Comparison of ENCODE assay signal across 8 cellular contexts in the genomic region with DNA sequence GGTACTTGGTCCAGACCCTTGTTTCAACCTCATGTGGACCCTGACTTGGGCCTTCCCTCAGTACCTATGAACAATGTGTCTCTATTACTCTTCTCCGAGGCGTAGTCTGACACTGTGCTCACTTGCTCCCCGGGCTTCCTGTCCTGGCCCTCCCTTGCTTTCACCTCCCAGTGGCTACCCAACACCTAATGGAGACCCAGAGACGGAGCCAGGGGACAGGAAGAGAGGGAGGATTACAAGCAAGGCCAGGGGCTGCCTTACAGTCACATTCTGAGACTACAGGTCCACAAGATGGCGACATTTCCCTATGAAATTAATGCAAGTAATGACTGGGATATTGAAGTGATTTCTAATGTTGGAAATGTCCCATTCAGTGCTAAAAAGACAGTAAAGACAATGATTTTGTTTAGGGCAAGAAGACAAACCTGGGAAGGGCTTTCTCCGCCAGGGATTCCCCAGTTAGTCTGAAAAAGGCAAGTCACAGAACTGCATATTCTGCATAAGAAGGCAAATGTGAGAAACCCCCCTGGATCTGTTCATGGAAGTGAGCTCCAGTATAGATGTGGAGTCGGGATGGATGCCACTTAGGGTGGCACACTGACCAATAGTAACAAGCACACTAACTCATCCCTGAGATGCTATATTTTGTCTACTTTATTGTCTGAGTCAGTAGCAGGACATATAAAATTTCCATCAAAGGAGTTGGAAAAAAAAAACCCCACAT. TPM values are rescaled to one million over a fixed set of nuclear protein-coding genes. Genes with fewer than 3 reads are reported as not detected.
DNase-seq lines count a peak whose midpoint lies in the region; ATAC-seq and TF ChIP-seq lines count a peak whose summit lies in the region.

No MANE protein-coding gene starts in this region.

- H3K27ac ChIP-seq in 22Rv1, result no peak overlapping the region
- no peak overlapping the region for H3K27ac ChIP-seq in RWPE1

- no peak overlapping the region for H3K4me3 Mint-ChIP-seq in glutamatergic neuron (ENCODE audit: unreplicated experiment)
- H3K4me3 Mint-ChIP-seq in progenitor cell of endocrine pancreas (ENCODE audit: low read depth), result no peak overlapping the region

- no peak overlapping the region for H3K4me3 ChIP-seq in GM12875 (ENCODE audit: low read depth, low read length)

- no peak overlapping the region for H3K27ac Mint-ChIP-seq in glutamatergic neuron (ENCODE audit: unreplicated experiment)
- H3K27ac Mint-ChIP-seq in progenitor cell of endocrine pancreas, result no peak overlapping the region

- CTCF ChIA-PET in RWPE1 (lab: Yijun Ruan, JAX), result interaction anchor here (0.6 to 1.0 kb wide), 5 partner anchors 43 to 514 kb away, joined by 3 to 7 read pairs (median 4); no protein-coding TSS in a partner anchor

- POLR2A ChIA-PET in RWPE1 (lab: Yijun Ruan, JAX; ENCODE audit: low non-redundant PET), result no interaction called here

- H3K36me3 Mint-ChIP-seq in glutamatergic neuron (ENCODE audit: unreplicated experiment), result peaks cover 5% of the 10 kb centered on the region
- peaks cover 4% of the 10 kb centered on the region for H3K36me3 Mint-ChIP-seq in progenitor cell of endocrine pancreas (ENCODE audit: insufficient read depth)

- H3K9me3 Mint-ChIP-seq in glutamatergic neuron (ENCODE audit: unreplicated experiment) (no peaks in the 10 kb centered on the region), progenitor cell of endocrine pancreas (ENCODE audit: low read depth) (peaks cover 11% of the 10 kb centered on the region)

- no peaks in the 10 kb centered on the region for H3K27me3 Mint-ChIP-seq in glutamatergic neuron (ENCODE audit: unreplicated experiment)
- no peaks in the 10 kb centered on the region for H3K27me3 Mint-ChIP-seq in progenitor cell of endocrine pancreas

- ATAC-seq in GM19035 (IDR thresholded peaks at IDR 0.05; ENCODE audit: unreplicated experiment), result no peak

- peak; percentile 82 for DNase-seq in M059J (ENCODE audit: low read depth)
- DNase-seq in RWPE1 (ENCODE audit: low spot score), result peak; percentile 68
- peak; percentile 5 for DNase-seq in activated effector memory CD4-positive, alpha-beta T cell treated with Interleukin-2 at 50 U/mL for 16 hours
- DNase-seq in glutamatergic neuron, result peak; percentile 28
- DNase-seq in progenitor cell of endocrine pancreas (ENCODE audit: low spot score, unreplicated experiment), result peak; percentile 22

- H3K4me1 Mint-ChIP-seq in glutamatergic neuron (ENCODE audit: low read depth, unreplicated experiment), result no peaks in the 10 kb centered on the region
- H3K4me1 Mint-ChIP-seq in progenitor cell of endocrine pancreas (ENCODE audit: low read depth), result no peaks in the 10 kb centered on the region

- TF ChIP-seq CTCF in 22Rv1 (IDR thresholded peaks at IDR 0.05) (peak; percentile 77), GM12875 (IDR thresholded peaks at IDR 0.05; ENCODE audit: borderline replicate concordance, insufficient read depth, low read depth, low read length) (peak; percentile 38; the same call in 1 of the 2 replicates), RWPE1 (conservative IDR thresholded peaks at IDR 0.05; ENCODE audit: low read depth) (peak; percentile 63), glutamatergic neuron (IDR thresholded peaks at IDR 0.05; ENCODE audit: partially characterized antibody, unreplicated experiment) (peak; percentile 37), progenitor cell of endocrine pancreas (IDR thresholded peaks at IDR 0.05; ENCODE audit: unreplicated experiment) (peak; percentile 66)

RNA-seq across cellular contexts. Expression of gene ZBTB24, which starts 44.0 kb away (rescaled TPM):
- 11.5 and 13.4 TPM in 2 replicates for total RNA-seq in M059J (2014; rRNA removed; shearing (Covaris generic))
- total RNA-seq in glutamatergic neuron (ENCODE audit: unreplicated experiment) (6.4 TPM), progenitor cell of endocrine pancreas (10.8 and 11.4 TPM in 2 replicates)

Comparison
In these comparisons a context has a peak if more than half of its experiments do, and no peak if none do; other contexts are left out.
1. DNase-seq: peak in every context shown above with its lines; median percentile 82 in M059J; 68 in RWPE1; 28 in glutamatergic neuron; 22 in progenitor cell of endocrine pancreas; 5 in activated effector memory CD4-positive, alpha-beta T cell treated with Interleukin-2 at 50 U/mL for 16 hours.